6 cellular contexts compared by ENCODE assay signal in genomic region chr12:55931317-55931779, GRCh38. TPM values are rescaled to one million over a fixed set of nuclear protein-coding genes. Genes with fewer than 3 reads are reported as not detected.
DNase-seq lines count a peak whose midpoint lies in the region; ATAC-seq and TF ChIP-seq lines count a peak whose summit lies in the region.

No MANE protein-coding gene starts in this region.

- H3K4me3 ChIP-seq in AG04449 (ENCODE audit: low read depth, low read length) (peak overlapping the region; percentile 83), Peyer's patch (peak overlapping the region; percentile 77 to 90 (median 82)), iPS-11a (ENCODE audit: low read depth, low read length) (peak overlapping the region; percentile 36)

- ATAC-seq in GM21367 (IDR thresholded peaks at IDR 0.05; ENCODE audit: unreplicated experiment) (no peak), GM18868 (IDR thresholded peaks at IDR 0.05; ENCODE audit: unreplicated experiment) (no peak)

- no peak for DNase-seq in AG04449 (ENCODE audit: low read depth, low spot score)
- DNase-seq in Peyer's patch: peak in 1 of 3 donors; percentile 69
- no peak for DNase-seq in cerebellar nuclear complex (lab: John Stamatoyannopoulos, UW)

- TF ChIP-seq CTCF in AG04449 (IDR thresholded peaks at IDR 0.05; ENCODE audit: insufficient read depth, low read length, missing control alignments): no peak
- TF ChIP-seq CTCF in Peyer's patch (IDR thresholded peaks at IDR 0.05): no peak

- POLR2A ChIA-PET in AG04449 (lab: Yijun Ruan, JAX): interaction anchor here (0.6 to 1.1 kb wide), 4 partner anchors 9 to 114 kb away, joined by 3 to 5 read pairs (median 3); partner anchors contain the start of genes ORMDL2, RAB5B and SARNP

- H3K27ac ChIP-seq in Peyer's patch: peak overlapping the region; percentile 95 to 98 (median 96)

- no peaks in the 10 kb centered on the region for H3K27me3 ChIP-seq in Peyer's patch

- H3K4me1 ChIP-seq in Peyer's patch: peaks cover 0 to 65% (median 12%) of the 10 kb centered on the region in 4 donors

- CTCF ChIA-PET in AG04449 (lab: Yijun Ruan, JAX): interaction anchor here (0.7 to 8.3 kb wide), 13 partner anchors 8 to 192 kb away, joined by 3 to 69 read pairs (median 6); partner anchors contain the start of genes GDF11, ORMDL2, SARNP and SUOX

- TF ChIP-seq POLR2A in Peyer's patch (IDR thresholded peaks at IDR 0.05): peak; percentile 47 to 86

- peaks cover 0 to under 1% (median 0%) of the 10 kb centered on the region in 3 donors for H3K36me3 ChIP-seq in Peyer's patch

- H3K9me3 ChIP-seq in Peyer's patch: no peaks in the 10 kb centered on the region

RNA-seq across cellular contexts. Expression of gene DGKA, which starts 0.4 kb away (rescaled TPM):
- total RNA-seq in Peyer's patch: 100 to 1,000 TPM; 181 to 447 (median 331) TPM

RNA-seq across cellular contexts. Expression of gene PYM1, which starts 3.7 kb away (rescaled TPM):
- total RNA-seq in Peyer's patch: 10 to 100 TPM; 49.1 to 63.7 (median 52.4) TPM

RNA-seq across cellular contexts. Expression of gene PMEL, which starts 34.5 kb away (rescaled TPM):
- 1 to 10 TPM; 2.5 to 10.0 (median 3.0) TPM for total RNA-seq in Peyer's patch

RNA-seq across cellular contexts. Expression of gene CDK2, which starts 35.3 kb away (rescaled TPM):
- total RNA-seq in Peyer's patch: 10 to 100 TPM in 3 of 4 donors, 1 to 10 TPM in 1; 7.7 to 55.3 (median 13.4) TPM

RNA-seq across cellular contexts. Expression of gene RAB5B, which starts 42.5 kb away (rescaled TPM):
- total RNA-seq in Peyer's patch: 10 to 100 TPM; 70.7 to 96.6 (median 84.2) TPM
